9 cellular contexts compared by ENCODE assay signal in genomic region chr18:79856119-79857080, GRCh38. TPM values are rescaled to one million over a fixed set of nuclear protein-coding genes. Genes with fewer than 3 reads are reported as not detected.
DNase-seq lines count a peak whose midpoint lies in the region; ATAC-seq, FAIRE-seq and TF ChIP-seq lines count a peak whose summit lies in the region.
"Had no signal": no experiment of that assay in that cellular context is flagged by ENCODE, and none has a peak within 500 bp of the region (broad histone marks: within the 10 kb centered on the region; RNA-seq: fewer than 3 reads in every experiment).

No MANE protein-coding gene starts in this region.

- TF ChIP-seq POLR2A in A549 (IDR thresholded peaks at IDR 0.05; ENCODE audit: low read length) (no peak), adrenal gland (IDR thresholded peaks at IDR 0.05) (no peak)

- CTCF ChIA-PET in A549 (lab: Yijun Ruan, JAX): interaction anchor here (0.6 kb wide), 1 partner anchor 485 kb away, joined by 3 read pairs; no protein-coding TSS in a partner anchor

- intact Hi-C loops in adrenal gland (cut with DNase I): no loop called here
- intact Hi-C loops in activated CD4-positive, alpha-beta T cell treated with anti-CD3 and anti-CD28 coated beads, Interleukin-2, amount 10 ng/mL, durations not matched to agents 24 days and 14 days (cut with micrococcal nuclease): no loop called here

- no peak for TF ChIP-seq EP300 in A549 (IDR thresholded peaks at IDR 0.05)

- H3K27me3 ChIP-seq in adrenal gland: no peaks in the 10 kb centered on the region

- no peak overlapping the region for H3K27ac Mint-ChIP-seq in activated CD4-positive, alpha-beta T cell treated with anti-CD3 and anti-CD28 coated beads, Interleukin-2, amount 10 ng/mL, durations not matched to agents 24 days and 14 days

- H3K27me3 Mint-ChIP-seq in activated CD4-positive, alpha-beta T cell treated with anti-CD3 and anti-CD28 coated beads, Interleukin-2, amount 10 ng/mL, durations not matched to agents 24 days and 14 days: peaks cover 2% of the 10 kb centered on the region

- no peak for FAIRE-seq in A549 (lab: Jason Lieb, UNC)

- no peak overlapping the region for H3K4me3 Mint-ChIP-seq in activated CD4-positive, alpha-beta T cell treated with anti-CD3 and anti-CD28 coated beads, Interleukin-2, amount 10 ng/mL, durations not matched to agents 24 days and 14 days

- H3K4me1 ChIP-seq in A549: no peaks in the 10 kb centered on the region
- H3K4me1 ChIP-seq in adrenal gland (replicated peaks in 1 of 2): no peaks in the 10 kb centered on the region

- peak overlapping the region; percentile 33; the same call in 2 of the 3 replicates for H3K4me2 ChIP-seq in A549

- H3K4me1 Mint-ChIP-seq in activated CD4-positive, alpha-beta T cell treated with anti-CD3 and anti-CD28 coated beads, Interleukin-2, amount 10 ng/mL, durations not matched to agents 24 days and 14 days: no peaks in the 10 kb centered on the region

- H3K4me3 ChIP-seq in A549: no peak overlapping the region
- no peak overlapping the region for H3K4me3 ChIP-seq in adrenal gland

- H3K36me3 Mint-ChIP-seq in activated CD4-positive, alpha-beta T cell treated with anti-CD3 and anti-CD28 coated beads, Interleukin-2, amount 10 ng/mL, durations not matched to agents 24 days and 14 days (ENCODE audit: low read depth): no peaks in the 10 kb centered on the region

- no peaks in the 10 kb centered on the region for H3K9me3 Mint-ChIP-seq in activated CD4-positive, alpha-beta T cell treated with anti-CD3 and anti-CD28 coated beads, Interleukin-2, amount 10 ng/mL, durations not matched to agents 24 days and 14 days

- ATAC-seq in A549: peak; percentile 6 to 51; a peak in 4 of 6 replicates
- peak; percentile 59 for ATAC-seq in GM18511 (IDR thresholded peaks at IDR 0.05; ENCODE audit: unreplicated experiment)
- ATAC-seq in HG02610 (IDR thresholded peaks at IDR 0.05; ENCODE audit: unreplicated experiment): no peak

- WGBS in A549 (ENCODE audit: missing lambda C conversion rate): 41% methylated on average over 20 of the region's 29 CpGs
- WGBS in adrenal gland, 4 donors: 44 to 84% (median 58%) methylated on average over 10 to 29 of the region's 29 CpGs

- no peak for TF ChIP-seq RAD21 in A549 (conservative IDR thresholded peaks at IDR 0.05 in 1 of 2, IDR thresholded peaks at IDR 0.05 in 1 of 2)

- H3K9me3 ChIP-seq in A549 (no peaks in the 10 kb centered on the region), adrenal gland (replicated peaks in 1 of 3) (no peaks in the 10 kb centered on the region)

- POLR2A ChIA-PET in A549 (lab: Yijun Ruan, JAX): interaction anchor here (1.2 kb wide), 1 partner anchor 176 kb away, joined by 3 read pairs; no protein-coding TSS in a partner anchor

- DNase-seq in A549 (ENCODE audit: low read depth in 1 of 2, low spot score in 1 of 2) (peak; percentile 10 to 24), M059J (ENCODE audit: low read depth) (peak; percentile 57), adrenal gland (peak in 4 of 7 donors; percentile 18 to 48 (median 25)), midbrain (lab: John Stamatoyannopoulos, UW) (peak; percentile 10), NCI-H2196 treated with DMSO at 0.1 percent for 48 hours (lab: John Stamatoyannopoulos, UW; ENCODE audit: unreplicated experiment) (no peak)
- no peak for DNase-seq in activated CD4-positive, alpha-beta T cell treated with anti-CD3 and anti-CD28 coated beads, Interleukin-2, amount 10 ng/mL, durations not matched to agents 24 days and 14 days
- DNase-seq: left cardiac atrium had no signal

- H3K27ac ChIP-seq in A549: peak overlapping the region in 1 of 2 experiments; percentile 67; a peak in 1 of 6 replicates
- no peak overlapping the region for H3K27ac ChIP-seq in adrenal gland

- TF ChIP-seq CTCF in A549 (IDR thresholded peaks at IDR 0.05): no peak
- no peak for TF ChIP-seq CTCF in adrenal gland (IDR thresholded peaks at IDR 0.05)

- H3K36me3 ChIP-seq in adrenal gland (replicated peaks in 1 of 2): no peaks in the 10 kb centered on the region

TF ChIP-seq in A549, 52 proteins besides CTCF, POLR2A, EP300 and RAD21:
- TF ChIP-seq CBX8 (IDR thresholded peaks at IDR 0.05) (no peak), SREBF2 (IDR thresholded peaks at IDR 0.05) (no peak), RFX5 (IDR thresholded peaks at IDR 0.05) (no peak), NFE2L2 (conservative IDR thresholded peaks at IDR 0.05; ENCODE audit: low read length) (no peak), MAZ (IDR thresholded peaks at IDR 0.05; ENCODE audit: borderline replicate concordance, low read depth, low read length) (no peak), KDM5A (IDR thresholded peaks at IDR 0.05) (no peak)

RNA-seq across cellular contexts. Expression of gene KCNG2, which starts 58.7 kb away (rescaled TPM):
- polyA plus RNA-seq in A549 (2011; rRNA removed) (not detected in 2 replicates), A549 (2017; fragmentation: RNase III; extraction: RNeasy Plus Mini Kit Qiagen cat#74134 plus additional on column Dnase treatment) (not detected in 3 replicates), adrenal gland (under 1 TPM in 1 of 3 donors, not detected in 2; 0.40 TPM)
- not detected in 2 replicates for polyA plus RNA-seq in A549 (2012; cell fraction: cytosol; rRNA removed)
- polyA plus RNA-seq in A549 (2012; cell fraction: nucleus; rRNA removed): 0.04 TPM in 1 of 2 replicates, not detected in the other
- polyA minus RNA-seq in A549 (2011; rRNA and poly(A)+ RNA removed): not detected in 2 replicates
- not detected in 2 replicates for total RNA-seq in M059J (2014; rRNA removed; shearing (Covaris generic))
- total RNA-seq in adrenal gland: 1 to 10 TPM in 2 of 8 donors, under 1 TPM in 5, not detected in 1; 0.28 to 2.9 (median 0.60) TPM
- not detected in 2 replicates for total RNA-seq in activated CD4-positive, alpha-beta T cell treated with anti-CD3 and anti-CD28 coated beads, Interleukin-2, amount 10 ng/mL, durations not matched to agents 24 days and 14 days

Comparison
In these comparisons a context has a peak if more than half of its experiments do, and no peak if none do; other contexts are left out.
1. DNase-seq: peak in A549 (2 of 2), M059J (single experiment), adrenal gland (4 of 7) and midbrain (single experiment); none in NCI-H2196 treated with DMSO at 0.1 percent for 48 hours (single experiment) and activated CD4-positive, alpha-beta T cell treated with anti-CD3 and anti-CD28 coated beads, Interleukin-2, amount 10 ng/mL, durations not matched to agents 24 days and 14 days (single experiment).